Comparison of ENCODE assay signal across 1 cellular context in genomic region chr12:65278576-65279386, GRCh38.
TF ChIP-seq lines count a peak whose summit lies in the region.

TSS of gene MSRB3 (plus strand) at chr12:65278683. CDS start at chr12:65308580, 29,897 bp downstream.

TF ChIP-seq in H1, 55 proteins besides CTCF, POLR2A, EP300 and RAD21 (continued from another document):
- TF ChIP-seq, protein P1, sequence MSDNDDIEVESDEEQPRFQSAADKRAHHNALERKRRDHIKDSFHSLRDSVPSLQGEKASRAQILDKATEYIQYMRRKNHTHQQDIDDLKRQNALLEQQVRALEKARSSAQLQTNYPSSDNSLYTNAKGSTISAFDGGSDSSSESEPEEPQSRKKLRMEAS (IDR thresholded peaks at IDR 0.05): 0 out of 2 replicates have a peak, but pooled peaks have one; percentile 36
- TF ChIP-seq EZH2 (IDR thresholded peaks at IDR 0.05; ENCODE audit: low read depth, low read length, severe bottlenecking) (peak; percentile 16), KDM4A (IDR thresholded peaks at IDR 0.05; ENCODE audit: low read depth, low read length, severe bottlenecking) (peak; percentile 99), BCL11A (IDR thresholded peaks at IDR 0.05; ENCODE audit: low read depth in 2 of 2, low read length in 2 of 2) (no peak), NRF1 (IDR thresholded peaks at IDR 0.05; ENCODE audit: low read depth, low read length) (no peak), SAP30 (IDR thresholded peaks at IDR 0.05; ENCODE audit: insufficient read depth, insufficient replicate concordance, low read length) (no peak), SIX5 (IDR thresholded peaks at IDR 0.05; ENCODE audit: low read depth, low read length) (no peak), GABPA (IDR thresholded peaks at IDR 0.05; ENCODE audit: borderline replicate concordance, insufficient read depth, low read length) (no peak), E2F6 (IDR thresholded peaks at IDR 0.05) (peak; percentile 14; the same call in 1 of the 2 replicates), TEAD4 (IDR thresholded peaks at IDR 0.05; ENCODE audit: low read depth, low read length) (peak; percentile 82), EGR1 (IDR thresholded peaks at IDR 0.05; ENCODE audit: borderline replicate concordance, low read depth, low read length) (peak; percentile 69; the same call in 1 of the 2 replicates), SIN3A (conservative IDR thresholded peaks at IDR 0.05 in 1 of 2, IDR thresholded peaks at IDR 0.05 in 1 of 2; ENCODE audit: low read depth in 1 of 2, low read length in 2 of 2) (0 out of 4 replicates have a peak, but pooled peaks of 1 of the 2 experiments have one; percentile 26), TAF7 (optimal IDR thresholded peaks at IDR 0.05; ENCODE audit: borderline replicate concordance, low read depth, low read length) (no peak), ATF3 (IDR thresholded peaks at IDR 0.05; ENCODE audit: insufficient read depth, low read depth, low read length) (no peak), CREB1 (IDR thresholded peaks at IDR 0.05) (0 out of 2 replicates have a peak, but pooled peaks have one; percentile 6), TAF1 (IDR thresholded peaks at IDR 0.05; ENCODE audit: low read depth, low read length) (0 out of 2 replicates have a peak, but pooled peaks have one; percentile 33), JUN (IDR thresholded peaks at IDR 0.05; ENCODE audit: low read depth, low read length) (no peak), HDAC6 (IDR thresholded peaks at IDR 0.05; ENCODE audit: low read depth, low read length) (no peak), NANOG (IDR thresholded peaks at IDR 0.05; ENCODE audit: insufficient read depth, low read depth, low read length, poor library complexity, severe bottlenecking) (no peak), PHF8 (conservative IDR thresholded peaks at IDR 0.05; ENCODE audit: low read depth, low read length) (peak; percentile 25; the same call in 1 of the 2 replicates), CEBPB (IDR thresholded peaks at IDR 0.05; ENCODE audit: low read depth, low read length) (no peak), CBX8 (IDR thresholded peaks at IDR 0.05; ENCODE audit: borderline replicate concordance, low read depth, low read length) (no peak), SP2 (IDR thresholded peaks at IDR 0.05; ENCODE audit: low read length) (no peak)
- TF ChIP-seq, protein P2, sequence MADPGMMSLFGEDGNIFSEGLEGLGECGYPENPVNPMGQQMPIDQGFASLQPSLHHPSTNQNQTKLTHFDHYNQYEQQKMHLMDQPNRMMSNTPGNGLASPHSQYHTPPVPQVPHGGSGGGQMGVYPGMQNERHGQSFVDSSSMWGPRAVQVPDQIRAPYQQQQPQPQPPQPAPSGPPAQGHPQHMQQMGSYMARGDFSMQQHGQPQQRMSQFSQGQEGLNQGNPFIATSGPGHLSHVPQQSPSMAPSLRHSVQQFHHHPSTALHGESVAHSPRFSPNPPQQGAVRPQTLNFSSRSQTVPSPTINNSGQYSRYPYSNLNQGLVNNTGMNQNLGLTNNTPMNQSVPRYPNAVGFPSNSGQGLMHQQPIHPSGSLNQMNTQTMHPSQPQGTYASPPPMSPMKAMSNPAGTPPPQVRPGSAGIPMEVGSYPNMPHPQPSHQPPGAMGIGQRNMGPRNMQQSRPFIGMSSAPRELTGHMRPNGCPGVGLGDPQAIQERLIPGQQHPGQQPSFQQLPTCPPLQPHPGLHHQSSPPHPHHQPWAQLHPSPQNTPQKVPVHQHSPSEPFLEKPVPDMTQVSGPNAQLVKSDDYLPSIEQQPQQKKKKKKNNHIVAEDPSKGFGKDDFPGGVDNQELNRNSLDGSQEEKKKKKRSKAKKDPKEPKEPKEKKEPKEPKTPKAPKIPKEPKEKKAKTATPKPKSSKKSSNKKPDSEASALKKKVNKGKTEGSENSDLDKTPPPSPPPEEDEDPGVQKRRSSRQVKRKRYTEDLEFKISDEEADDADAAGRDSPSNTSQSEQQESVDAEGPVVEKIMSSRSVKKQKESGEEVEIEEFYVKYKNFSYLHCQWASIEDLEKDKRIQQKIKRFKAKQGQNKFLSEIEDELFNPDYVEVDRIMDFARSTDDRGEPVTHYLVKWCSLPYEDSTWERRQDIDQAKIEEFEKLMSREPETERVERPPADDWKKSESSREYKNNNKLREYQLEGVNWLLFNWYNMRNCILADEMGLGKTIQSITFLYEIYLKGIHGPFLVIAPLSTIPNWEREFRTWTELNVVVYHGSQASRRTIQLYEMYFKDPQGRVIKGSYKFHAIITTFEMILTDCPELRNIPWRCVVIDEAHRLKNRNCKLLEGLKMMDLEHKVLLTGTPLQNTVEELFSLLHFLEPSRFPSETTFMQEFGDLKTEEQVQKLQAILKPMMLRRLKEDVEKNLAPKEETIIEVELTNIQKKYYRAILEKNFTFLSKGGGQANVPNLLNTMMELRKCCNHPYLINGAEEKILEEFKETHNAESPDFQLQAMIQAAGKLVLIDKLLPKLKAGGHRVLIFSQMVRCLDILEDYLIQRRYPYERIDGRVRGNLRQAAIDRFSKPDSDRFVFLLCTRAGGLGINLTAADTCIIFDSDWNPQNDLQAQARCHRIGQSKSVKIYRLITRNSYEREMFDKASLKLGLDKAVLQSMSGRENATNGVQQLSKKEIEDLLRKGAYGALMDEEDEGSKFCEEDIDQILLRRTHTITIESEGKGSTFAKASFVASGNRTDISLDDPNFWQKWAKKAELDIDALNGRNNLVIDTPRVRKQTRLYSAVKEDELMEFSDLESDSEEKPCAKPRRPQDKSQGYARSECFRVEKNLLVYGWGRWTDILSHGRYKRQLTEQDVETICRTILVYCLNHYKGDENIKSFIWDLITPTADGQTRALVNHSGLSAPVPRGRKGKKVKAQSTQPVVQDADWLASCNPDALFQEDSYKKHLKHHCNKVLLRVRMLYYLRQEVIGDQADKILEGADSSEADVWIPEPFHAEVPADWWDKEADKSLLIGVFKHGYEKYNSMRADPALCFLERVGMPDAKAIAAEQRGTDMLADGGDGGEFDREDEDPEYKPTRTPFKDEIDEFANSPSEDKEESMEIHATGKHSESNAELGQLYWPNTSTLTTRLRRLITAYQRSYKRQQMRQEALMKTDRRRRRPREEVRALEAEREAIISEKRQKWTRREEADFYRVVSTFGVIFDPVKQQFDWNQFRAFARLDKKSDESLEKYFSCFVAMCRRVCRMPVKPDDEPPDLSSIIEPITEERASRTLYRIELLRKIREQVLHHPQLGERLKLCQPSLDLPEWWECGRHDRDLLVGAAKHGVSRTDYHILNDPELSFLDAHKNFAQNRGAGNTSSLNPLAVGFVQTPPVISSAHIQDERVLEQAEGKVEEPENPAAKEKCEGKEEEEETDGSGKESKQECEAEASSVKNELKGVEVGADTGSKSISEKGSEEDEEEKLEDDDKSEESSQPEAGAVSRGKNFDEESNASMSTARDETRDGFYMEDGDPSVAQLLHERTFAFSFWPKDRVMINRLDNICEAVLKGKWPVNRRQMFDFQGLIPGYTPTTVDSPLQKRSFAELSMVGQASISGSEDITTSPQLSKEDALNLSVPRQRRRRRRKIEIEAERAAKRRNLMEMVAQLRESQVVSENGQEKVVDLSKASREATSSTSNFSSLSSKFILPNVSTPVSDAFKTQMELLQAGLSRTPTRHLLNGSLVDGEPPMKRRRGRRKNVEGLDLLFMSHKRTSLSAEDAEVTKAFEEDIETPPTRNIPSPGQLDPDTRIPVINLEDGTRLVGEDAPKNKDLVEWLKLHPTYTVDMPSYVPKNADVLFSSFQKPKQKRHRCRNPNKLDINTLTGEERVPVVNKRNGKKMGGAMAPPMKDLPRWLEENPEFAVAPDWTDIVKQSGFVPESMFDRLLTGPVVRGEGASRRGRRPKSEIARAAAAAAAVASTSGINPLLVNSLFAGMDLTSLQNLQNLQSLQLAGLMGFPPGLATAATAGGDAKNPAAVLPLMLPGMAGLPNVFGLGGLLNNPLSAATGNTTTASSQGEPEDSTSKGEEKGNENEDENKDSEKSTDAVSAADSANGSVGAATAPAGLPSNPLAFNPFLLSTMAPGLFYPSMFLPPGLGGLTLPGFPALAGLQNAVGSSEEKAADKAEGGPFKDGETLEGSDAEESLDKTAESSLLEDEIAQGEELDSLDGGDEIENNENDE (IDR thresholded peaks at IDR 0.05; ENCODE audit: insufficient replicate concordance, low read length): no peak
- TF ChIP-seq, protein P3, sequence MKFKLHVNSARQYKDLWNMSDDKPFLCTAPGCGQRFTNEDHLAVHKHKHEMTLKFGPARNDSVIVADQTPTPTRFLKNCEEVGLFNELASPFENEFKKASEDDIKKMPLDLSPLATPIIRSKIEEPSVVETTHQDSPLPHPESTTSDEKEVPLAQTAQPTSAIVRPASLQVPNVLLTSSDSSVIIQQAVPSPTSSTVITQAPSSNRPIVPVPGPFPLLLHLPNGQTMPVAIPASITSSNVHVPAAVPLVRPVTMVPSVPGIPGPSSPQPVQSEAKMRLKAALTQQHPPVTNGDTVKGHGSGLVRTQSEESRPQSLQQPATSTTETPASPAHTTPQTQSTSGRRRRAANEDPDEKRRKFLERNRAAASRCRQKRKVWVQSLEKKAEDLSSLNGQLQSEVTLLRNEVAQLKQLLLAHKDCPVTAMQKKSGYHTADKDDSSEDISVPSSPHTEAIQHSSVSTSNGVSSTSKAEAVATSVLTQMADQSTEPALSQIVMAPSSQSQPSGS (IDR thresholded peaks at IDR 0.05; ENCODE audit: low read length): no peak
